21 cellular contexts compared by ENCODE assay signal in the genomic region with DNA sequence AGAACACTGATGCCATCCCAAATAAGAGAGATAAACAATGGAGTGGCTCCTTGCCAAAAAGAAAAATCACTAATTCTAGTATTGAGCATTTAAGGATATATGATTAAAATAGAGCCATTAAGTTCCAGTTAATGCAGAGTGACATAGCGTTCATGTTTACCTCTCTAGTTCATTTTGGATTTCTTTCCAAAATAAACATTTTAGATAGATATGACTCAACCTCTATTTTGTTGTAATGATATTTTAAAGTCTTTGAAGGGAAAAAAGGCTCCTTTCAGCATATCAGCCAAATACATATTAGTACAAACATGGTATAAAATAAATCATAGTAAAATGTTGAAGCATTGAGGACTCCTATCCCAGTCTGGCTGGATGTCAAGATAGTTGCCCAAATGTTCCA. TPM values are rescaled to one million over a fixed set of nuclear protein-coding genes. Genes with fewer than 3 reads are reported as not detected.
DNase-seq lines count a peak whose midpoint lies in the region; ATAC-seq and TF ChIP-seq lines count a peak whose summit lies in the region.
"Had no signal": no experiment of that assay in that cellular context is flagged by ENCODE, and none has a peak within 500 bp of the region (broad histone marks: within the 10 kb centered on the region; RNA-seq: fewer than 3 reads in every experiment).

No MANE protein-coding gene starts in this region.

- POLR2A ChIA-PET in MCF 10A (lab: Yijun Ruan, JAX) = no interaction called here
- POLR2A ChIA-PET in activated CD4-positive, alpha-beta memory T cell treated with anti-CD3 and anti-CD28 coated beads for 36 hours (lab: Charles Lee) = no interaction called here

- H3K27ac ChIP-seq in breast epithelium = no peak overlapping the region
- no peak overlapping the region for H3K27ac ChIP-seq in heart left ventricle
- H3K27ac ChIP-seq: BLaER1 treated with 17β-estradiol and CSF1 and Interleukin-3, amounts not matched to agents 10 nM and 100 nM; RWPE1 had no signal

- WGBS in heart left ventricle, 4 donors = 59 to 78% (median 68%) methylated on average over 1 of the region's 1 CpG

- H3K4me3 Mint-ChIP-seq in MCF 10A (ENCODE audit: unreplicated experiment) (no peak overlapping the region), chondrocyte (ENCODE audit: unreplicated experiment) (no peak overlapping the region)
- H3K4me3 Mint-ChIP-seq in activated CD4-positive, alpha-beta memory T cell treated with anti-CD3 and anti-CD28 coated beads for 36 hours = no peak overlapping the region
- H3K4me3 Mint-ChIP-seq: CD4-positive, alpha-beta memory T cell; GM23338 had no signal

- CTCF ChIA-PET in MCF 10A (lab: Yijun Ruan, JAX) = interaction anchor here (1.2 to 1.3 kb wide), 2 partner anchors 288 to 367 kb away, joined by 4 to 9 read pairs; no protein-coding TSS in a partner anchor
- CTCF ChIA-PET in activated CD4-positive, alpha-beta memory T cell treated with anti-CD3 and anti-CD28 coated beads for 36 hours (lab: Charles Lee) = no interaction called here

- no peaks in the 10 kb centered on the region for H3K4me1 Mint-ChIP-seq in MCF 10A (ENCODE audit: insufficient read depth, unreplicated experiment)
- H3K4me1 Mint-ChIP-seq in chondrocyte (ENCODE audit: low read depth) = peaks cover 43% of the 10 kb centered on the region
- H3K4me1 Mint-ChIP-seq in activated CD4-positive, alpha-beta memory T cell treated with anti-CD3 and anti-CD28 coated beads for 36 hours (ENCODE audit: low read depth) = no peaks in the 10 kb centered on the region
- H3K4me1 Mint-ChIP-seq: CD4-positive, alpha-beta memory T cell had no signal

- DNase-seq in MCF 10A (ENCODE audit: unreplicated experiment) (peak; percentile 8), breast epithelium (ENCODE audit: low spot score in 2 of 2) (no peak), chondrocyte (ENCODE audit: low spot score) (no peak), fibroblast of the aortic adventitia (ENCODE audit: low read depth) (peak; percentile 15), stromal cell of bone marrow (ENCODE audit: low read depth) (peak; percentile 3), COLO668 (lab: John Stamatoyannopoulos, UW; ENCODE audit: unreplicated experiment) (no peak), heart left ventricle (no peak)
- no peak for DNase-seq in activated CD4-positive, alpha-beta memory T cell treated with anti-CD3 and anti-CD28 coated beads for 36 hours
- DNase-seq: 8988T; CD4-positive, alpha-beta memory T cell; KG1; NCI-H1105; NCI-H2029 treated with DMSO at 0.1 percent for 48 hours; NCI-H2171; NCI-H524 treated with DMSO at 0.1 percent for 48 hours; NCI-H82; SHP77 treated with DMSO at 0.1 percent for 48 hours had no signal

- BruUV-seq in MCF 10A (replicated peaks; lab: Mats Ljungman, UMichigan) = no TSS peak

- H3K27me3 Mint-ChIP-seq in MCF 10A (ENCODE audit: insufficient read depth, unreplicated experiment) (no peaks in the 10 kb centered on the region), chondrocyte (ENCODE audit: low read depth) (no peaks in the 10 kb centered on the region)
- no peaks in the 10 kb centered on the region for H3K27me3 Mint-ChIP-seq in activated CD4-positive, alpha-beta memory T cell treated with anti-CD3 and anti-CD28 coated beads for 36 hours

- no peak overlapping the region for H3K27ac Mint-ChIP-seq in MCF 10A (ENCODE audit: low read depth, unreplicated experiment)
- H3K27ac Mint-ChIP-seq in chondrocyte (ENCODE audit: unreplicated experiment) = peak overlapping the region; percentile 49
- H3K27ac Mint-ChIP-seq in activated CD4-positive, alpha-beta memory T cell treated with anti-CD3 and anti-CD28 coated beads for 36 hours = no peak overlapping the region
- H3K27ac Mint-ChIP-seq: GM23338 had no signal

- intact Hi-C loops in MCF 10A (cut with micrococcal nuclease) = no loop called here
- intact Hi-C loops in breast epithelium (cut with DNase I; ENCODE audit: low total_unique reads) = no loop called here
- intact Hi-C loops in activated CD4-positive, alpha-beta memory T cell treated with anti-CD3 and anti-CD28 coated beads for 36 hours (cut with micrococcal nuclease) = no loop called here
- intact Hi-C loops in heart left ventricle (cut with DNase I) = loop anchor here in 5 of 10 donors (10.0 kb wide), 2 partner anchors 188 to 198 kb away; no protein-coding TSS in a partner anchor

- no peak for ATAC-seq in heart left ventricle
- ATAC-seq: GM23338 had no signal

- H3K36me3 ChIP-seq in breast epithelium (no peaks in the 10 kb centered on the region), heart left ventricle (peaks cover 0 to 23% (median 0%) of the 10 kb centered on the region in 9 donors)
- H3K36me3 ChIP-seq: BLaER1 treated with 17β-estradiol and CSF1 and Interleukin-3, amounts not matched to agents 10 nM and 100 nM had no signal

- TF ChIP-seq POLR2A in breast epithelium (IDR thresholded peaks at IDR 0.05) (no peak), heart left ventricle (IDR thresholded peaks at IDR 0.05) (no peak)

- TF ChIP-seq CTCF in MCF 10A (IDR thresholded peaks at IDR 0.05; ENCODE audit: unreplicated experiment) (no peak), breast epithelium (IDR thresholded peaks at IDR 0.05) (no peak), chondrocyte (IDR thresholded peaks at IDR 0.05) (no peak), fibroblast of the aortic adventitia (IDR thresholded peaks at IDR 0.05; ENCODE audit: insufficient read depth, low read length) (no peak), heart left ventricle (IDR thresholded peaks at IDR 0.05) (no peak)

- H3K36me3 Mint-ChIP-seq in MCF 10A (ENCODE audit: insufficient read depth, unreplicated experiment) = no peaks in the 10 kb centered on the region
- peaks cover 11% of the 10 kb centered on the region for H3K36me3 Mint-ChIP-seq in chondrocyte (ENCODE audit: low read depth)
- H3K36me3 Mint-ChIP-seq in activated CD4-positive, alpha-beta memory T cell treated with anti-CD3 and anti-CD28 coated beads for 36 hours = no peaks in the 10 kb centered on the region
- H3K36me3 Mint-ChIP-seq: CD4-positive, alpha-beta memory T cell had no signal

- H3K4me3 ChIP-seq in breast epithelium = no peak overlapping the region
- no peak overlapping the region for H3K4me3 ChIP-seq in fibroblast of the aortic adventitia (ENCODE audit: low read depth, low read length)
- H3K4me3 ChIP-seq in heart left ventricle = no peak overlapping the region
- H3K4me3 ChIP-seq: BLaER1 treated with 17β-estradiol and CSF1 and Interleukin-3, amounts not matched to agents 10 nM and 100 nM; GM23338; HAP-1 had no signal

- H3K4me1 ChIP-seq in breast epithelium (no peaks in the 10 kb centered on the region), heart left ventricle (no peaks in the 10 kb centered on the region)
- H3K4me1 ChIP-seq: BLaER1 treated with 17β-estradiol and CSF1 and Interleukin-3, amounts not matched to agents 10 nM and 100 nM; HAP-1 had no signal

- H3K27me3 ChIP-seq in breast epithelium (no peaks in the 10 kb centered on the region), heart left ventricle (no peaks in the 10 kb centered on the region)
- H3K27me3 ChIP-seq: BLaER1 treated with 17β-estradiol and CSF1 and Interleukin-3, amounts not matched to agents 10 nM and 100 nM had no signal

- no peaks in the 10 kb centered on the region for H3K9me3 Mint-ChIP-seq in MCF 10A (ENCODE audit: unreplicated experiment)
- no peaks in the 10 kb centered on the region for H3K9me3 Mint-ChIP-seq in chondrocyte (ENCODE audit: low read depth)
- H3K9me3 Mint-ChIP-seq in activated CD4-positive, alpha-beta memory T cell treated with anti-CD3 and anti-CD28 coated beads for 36 hours = no peaks in the 10 kb centered on the region
- H3K9me3 Mint-ChIP-seq: CD4-positive, alpha-beta memory T cell; GM23338 had no signal

- H3K9me3 ChIP-seq in breast epithelium = no peaks in the 10 kb centered on the region
- no peaks in the 10 kb centered on the region for H3K9me3 ChIP-seq in heart left ventricle
- H3K9me3 ChIP-seq: BLaER1 treated with 17β-estradiol and CSF1 and Interleukin-3, amounts not matched to agents 10 nM and 100 nM; HAP-1 had no signal

RNA-seq across cellular contexts. Expression of gene RWDD2A, which starts 33.4 kb away (rescaled TPM):
- total RNA-seq in MCF 10A (2022) = 6.5 and 7.5 TPM in 2 replicates
- total RNA-seq in breast epithelium = 1 to 10 TPM; 3.0 to 3.7 (median 3.6) TPM
- total RNA-seq in chondrocyte = 6.4 to 7.8 TPM (median 6.5 TPM) in 3 replicates
- total RNA-seq in fibroblast of the aortic adventitia (ENCODE audit: low replicate concordance) = 4.2 and 5.0 TPM in 2 replicates
- 1 to 10 TPM; 2.6 TPM for total RNA-seq in activated CD4-positive, alpha-beta memory T cell treated with anti-CD3 and anti-CD28 coated beads for 36 hours
- total RNA-seq in heart left ventricle = 1 to 10 TPM; 1.6 to 4.8 (median 3.4) TPM
- 1 to 10 TPM; 1.3 to 2.2 TPM for polyA plus RNA-seq in heart left ventricle

RNA-seq across cellular contexts. Expression of gene PGM3, which starts 33.5 kb away (rescaled TPM):
- total RNA-seq in MCF 10A (2022) (117 and 150 TPM in 2 replicates), breast epithelium (10 to 100 TPM; 21.3 to 41.0 (median 24.9) TPM), chondrocyte (130 to 159 TPM (median 135 TPM) in 3 replicates), fibroblast of the aortic adventitia (ENCODE audit: low replicate concordance) (30.9 and 87.8 TPM in 2 replicates), heart left ventricle (10 to 100 TPM in 7 of 9 donors, 1 to 10 TPM in 2; 7.3 to 25.1 (median 15.8) TPM)
- 10 to 100 TPM; 20.7 to 24.6 TPM for total RNA-seq in activated CD4-positive, alpha-beta memory T cell treated with anti-CD3 and anti-CD28 coated beads for 36 hours
- 10 to 100 TPM in 1 of 2 donors, 1 to 10 TPM in 1; 3.8 to 18.7 TPM for polyA plus RNA-seq in heart left ventricle

Comparison
In these comparisons a context has a peak if more than half of its experiments do, and no peak if none do; other contexts are left out.
1. DNase-seq: peak in MCF 10A (single experiment), fibroblast of the aortic adventitia (single experiment) and stromal cell of bone marrow (single experiment); none in breast epithelium (0 of 2), chondrocyte (single experiment), COLO668 (single experiment), activated CD4-positive, alpha-beta memory T cell treated with anti-CD3 and anti-CD28 coated beads for 36 hours (single experiment) and heart left ventricle (0 of 5).